ENCODE assay signal across 13 cellular contexts in the genomic region with DNA sequence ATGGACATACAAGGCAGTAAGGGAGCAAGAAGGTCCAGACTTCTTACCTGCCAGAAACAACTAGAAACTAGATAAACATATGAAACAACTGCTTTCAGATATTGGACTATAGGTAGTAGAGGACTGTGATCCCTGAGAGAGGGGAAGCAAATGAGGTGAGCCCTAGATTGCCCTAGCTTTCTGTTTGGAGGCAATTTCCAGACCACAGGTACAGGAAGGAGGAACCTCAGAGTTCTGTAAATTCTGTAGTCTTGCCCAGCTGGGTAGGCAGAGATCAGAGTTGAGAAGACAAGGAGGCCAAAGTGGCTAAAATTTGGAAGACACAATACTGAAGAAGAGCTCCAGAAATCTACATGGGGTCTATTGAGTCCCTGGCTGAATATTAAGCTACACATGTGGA. TPM values are rescaled to one million over a fixed set of nuclear protein-coding genes. Genes with fewer than 3 reads are reported as not detected.
DNase-seq lines count a peak whose midpoint lies in the region; ATAC-seq and TF ChIP-seq lines count a peak whose summit lies in the region.
"Had no signal": no experiment of that assay in that cellular context is flagged by ENCODE, and none has a peak within 500 bp of the region (broad histone marks: within the 10 kb centered on the region; RNA-seq: fewer than 3 reads in every experiment).

No MANE protein-coding gene starts in this region.

- no peaks in the 10 kb centered on the region for H3K4me1 ChIP-seq in endodermal cell (ENCODE audit: control insufficient read depth, insufficient read depth, low read length)
- H3K4me1 ChIP-seq: upper lobe of right lung had no signal

- DNase-seq in NCI-H1092 treated with DMSO at 0.1 percent for 48 hours (lab: John Stamatoyannopoulos, UW) (no peak), NCI-H2171 treated with DMSO at 0.1 percent for 48 hours (lab: John Stamatoyannopoulos, UW) (no peak), endodermal cell (no peak)
- DNase-seq: aorta, NCI-H226, SJCRH30, upper lobe of right lung had no signal

- H3K9me3 Mint-ChIP-seq in activated T-helper 17 cell treated with anti-CD3 and anti-CD28 coated beads, Interleukin-2, amount 50 U/mL, for 72 hours: no peaks in the 10 kb centered on the region
- H3K9me3 Mint-ChIP-seq in endodermal cell: peaks cover 10% of the 10 kb centered on the region

- peaks cover 32% of the 10 kb centered on the region for H3K9me3 ChIP-seq in endodermal cell (ENCODE audit: control insufficient read depth, low read length)
- H3K9me3 ChIP-seq: upper lobe of right lung had no signal

- H3K27ac ChIP-seq in endodermal cell (ENCODE audit: low read depth, low read length): no peak overlapping the region
- H3K27ac ChIP-seq: SJCRH30, upper lobe of right lung had no signal

- H3K4me3 ChIP-seq in GM08714 (ENCODE audit: low read length): peak overlapping the region; percentile 49; the same call in 1 of the 2 replicates
- H3K4me3 ChIP-seq in endodermal cell (ENCODE audit: low read length): no peak overlapping the region
- H3K4me3 ChIP-seq: SJCRH30, upper lobe of right lung had no signal

- no peaks in the 10 kb centered on the region for H3K27me3 ChIP-seq in endodermal cell (ENCODE audit: control insufficient read depth, insufficient read depth, low read length, poor library complexity, severe bottlenecking)
- H3K27me3 ChIP-seq: SJCRH30, upper lobe of right lung had no signal

- no peak for TF ChIP-seq CTCF in endodermal cell (conservative IDR thresholded peaks at IDR 0.05)

- peaks cover 3% of the 10 kb centered on the region for H3K36me3 ChIP-seq in endodermal cell (ENCODE audit: control insufficient read depth, insufficient read depth, low read length)
- H3K36me3 ChIP-seq: upper lobe of right lung had no signal

- no peaks in the 10 kb centered on the region for H3K27me3 Mint-ChIP-seq in activated T-helper 17 cell treated with anti-CD3 and anti-CD28 coated beads, Interleukin-2, amount 50 U/mL, for 72 hours
- H3K27me3 Mint-ChIP-seq in endodermal cell (ENCODE audit: insufficient read depth): no peaks in the 10 kb centered on the region
- H3K27me3 Mint-ChIP-seq: CD4-positive, CD25-positive, alpha-beta regulatory T cell had no signal

- H3K27ac Mint-ChIP-seq in activated T-helper 17 cell treated with anti-CD3 and anti-CD28 coated beads, Interleukin-2, amount 50 U/mL, for 72 hours: peak overlapping the region; percentile 98
- H3K27ac Mint-ChIP-seq in endodermal cell: no peak overlapping the region

- peaks cover 58% of the 10 kb centered on the region for H3K4me1 Mint-ChIP-seq in activated T-helper 17 cell treated with anti-CD3 and anti-CD28 coated beads, Interleukin-2, amount 50 U/mL, for 72 hours
- no peaks in the 10 kb centered on the region for H3K4me1 Mint-ChIP-seq in endodermal cell

- H3K9ac ChIP-seq in endodermal cell (ENCODE audit: extremely low read depth, low read length, poor library complexity, severe bottlenecking): no peak overlapping the region

- peaks cover 84% of the 10 kb centered on the region for H3K36me3 Mint-ChIP-seq in activated T-helper 17 cell treated with anti-CD3 and anti-CD28 coated beads, Interleukin-2, amount 50 U/mL, for 72 hours (ENCODE audit: low read depth)
- peaks cover 15% of the 10 kb centered on the region for H3K36me3 Mint-ChIP-seq in endodermal cell (ENCODE audit: low read depth)

- ATAC-seq in GM19455 (IDR thresholded peaks at IDR 0.05; ENCODE audit: unreplicated experiment): peak; percentile 39
- peak; percentile 36 for ATAC-seq in HG03460 (IDR thresholded peaks at IDR 0.05; ENCODE audit: unreplicated experiment)
- peak; percentile 15 for ATAC-seq in activated T-helper 17 cell treated with anti-CD3 and anti-CD28 coated beads, Interleukin-2, amount 50 U/mL, for 72 hours (replicated peaks)
- ATAC-seq in HG02870 (IDR thresholded peaks at IDR 0.05; ENCODE audit: unreplicated experiment): no peak
- ATAC-seq: upper lobe of right lung had no signal

- H3K4me3 Mint-ChIP-seq in activated T-helper 17 cell treated with anti-CD3 and anti-CD28 coated beads, Interleukin-2, amount 50 U/mL, for 72 hours: peak overlapping the region; percentile 79
- no peak overlapping the region for H3K4me3 Mint-ChIP-seq in endodermal cell
- H3K4me3 Mint-ChIP-seq: CD4-positive, CD25-positive, alpha-beta regulatory T cell had no signal

RNA-seq across cellular contexts. Expression of a gene that starts 21.0 kb away (rescaled TPM):
- 100 to 1,000 TPM; 151 to 222 TPM for total RNA-seq in activated T-helper 17 cell treated with anti-CD3 and anti-CD28 coated beads, Interleukin-2, amount 50 U/mL, for 72 hours
- total RNA-seq in endodermal cell: 10 to 100 TPM; 28.5 to 36.6 TPM
- 26.4 TPM for polyA plus RNA-seq in endodermal cell (2013, experiment 1 of 2)
- 28.0 TPM for polyA plus RNA-seq in endodermal cell (2013, experiment 2 of 2)

Comparison
In these comparisons a context has a peak if more than half of its experiments do, and no peak if none do; other contexts are left out.
1. RNA of a gene that starts 21.0 kb away (total RNA-seq): 151 to 222 TPM in activated T-helper 17 cell treated with anti-CD3 and anti-CD28 coated beads, Interleukin-2, amount 50 U/mL, for 72 hours; 28.5 to 36.6 TPM in endodermal cell; every median in the first group is over 4 times any median in the second.